ENCODE assay signal across 8 cellular contexts in the genomic region with DNA sequence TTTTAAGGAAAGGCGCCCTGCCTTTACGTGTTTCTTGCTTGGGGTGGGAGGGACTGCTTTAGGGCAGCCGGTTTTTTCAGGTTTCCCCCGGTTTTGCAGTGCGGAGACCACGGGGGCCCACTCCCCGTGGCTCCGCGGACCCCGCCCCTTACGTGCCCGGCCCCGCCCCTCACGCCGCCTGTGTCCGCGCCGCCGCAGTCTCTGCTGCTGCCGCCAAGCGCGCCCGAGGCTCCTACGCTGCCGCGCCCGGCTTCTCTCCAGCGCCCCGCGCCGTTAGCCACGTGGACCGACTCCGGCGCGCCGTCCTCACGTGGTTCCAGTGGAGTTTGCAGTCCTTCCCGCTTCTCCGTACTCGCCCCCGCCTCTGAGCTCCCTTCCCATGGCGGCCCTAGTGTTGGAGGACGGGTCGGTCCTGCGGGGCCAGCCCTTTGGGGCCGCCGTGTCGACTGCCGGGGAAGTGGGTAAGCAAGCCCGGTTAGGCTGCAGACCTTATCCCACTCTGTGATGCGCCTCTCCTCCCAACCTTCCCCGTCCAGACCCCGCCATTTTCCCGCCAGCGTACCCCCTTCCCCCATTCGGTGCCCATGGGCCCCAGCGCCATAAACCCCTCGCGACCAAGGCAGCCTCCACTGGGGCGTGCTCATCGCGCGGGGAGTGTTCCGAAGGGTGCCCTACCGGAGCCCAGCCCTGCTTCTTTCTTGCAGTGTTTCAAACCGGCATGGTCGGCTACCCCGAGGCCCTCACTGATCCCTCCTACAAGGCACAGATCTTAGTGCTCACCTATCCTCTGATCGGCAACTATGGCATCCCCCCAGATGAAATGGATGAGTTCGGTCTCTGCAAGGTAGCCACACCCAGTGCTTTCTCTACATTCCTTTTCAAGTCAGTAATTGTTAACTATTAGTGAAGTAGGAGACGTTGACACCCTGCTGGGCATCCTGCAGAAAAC. TPM values are rescaled to one million over a fixed set of nuclear protein-coding genes. Genes with fewer than 3 reads are reported as not detected.
DNase-seq lines count a peak whose midpoint lies in the region; ATAC-seq and TF ChIP-seq lines count a peak whose summit lies in the region.

A gene (plus strand): TSS at position 197 of the 949 bp plus-strand sequence. CDS start 183 bp downstream, at position 380.

- intact Hi-C loops in heart left ventricle (cut with DNase I) = no loop called here
- intact Hi-C loops in upper lobe of right lung (cut with DNase I) = no loop called here

- no peaks in the 10 kb centered on the region for H3K9me3 Mint-ChIP-seq in T-cell
- no peaks in the 10 kb centered on the region for H3K9me3 Mint-ChIP-seq in progenitor cell of endocrine pancreas (ENCODE audit: low read depth)

- H3K4me3 Mint-ChIP-seq in T-cell (peak within 1 kb of the TSS; percentile 93 to 99 (median 94)), progenitor cell of endocrine pancreas (ENCODE audit: low read depth) (peak within 1 kb of the TSS; percentile 92)

- peaks cover 3 to 30% (median 23%) of the 10 kb centered on the region in 12 donors for H3K4me1 ChIP-seq in heart left ventricle
- peaks cover 17% of the 10 kb centered on the region for H3K4me1 ChIP-seq in upper lobe of right lung

- H3K4me1 Mint-ChIP-seq in T-cell = peaks cover 43 to 48% (median 44%) of the 10 kb centered on the region in 3 donors
- peaks cover 24% of the 10 kb centered on the region for H3K4me1 Mint-ChIP-seq in progenitor cell of endocrine pancreas (ENCODE audit: low read depth)

- H3K4me3 ChIP-seq in GM12865 (ENCODE audit: low read depth, low read length) (peak within 1 kb of the TSS; percentile 97), heart left ventricle (peak within 1 kb of the TSS; percentile 33 to 74 (median 66)), upper lobe of right lung (peak within 1 kb of the TSS; percentile 77)

- ATAC-seq in HG02642 (IDR thresholded peaks at IDR 0.05; ENCODE audit: poor library complexity, unreplicated experiment) (peak; percentile 90), T-cell (replicated peaks in 1 of 4) (peak; percentile 78 to 91 (median 88)), heart left ventricle (peak; percentile 70 to 95 (median 94)), upper lobe of right lung (peak; percentile 98)

- DNase-seq in GM12865 (ENCODE audit: low read depth) = peak; percentile 94
- DNase-seq in NCI-H1417 (lab: John Stamatoyannopoulos, UW) = peak; percentile 93 to 95 (median 94)
- DNase-seq in T-cell = peak; percentile 66 to 87 (median 80)
- DNase-seq in heart left ventricle = peak; percentile 84 to 93 (median 87)
- peak; percentile 80 for DNase-seq in progenitor cell of endocrine pancreas (ENCODE audit: low spot score, unreplicated experiment)
- peak; percentile 95 for DNase-seq in upper lobe of right lung

- TF ChIP-seq POLR2A in heart left ventricle (IDR thresholded peaks at IDR 0.05) = peak in 1 of 2 donors; percentile 48

- peak within 1 kb of the TSS; percentile 82 to 93 for H3K27ac Mint-ChIP-seq in T-cell
- H3K27ac Mint-ChIP-seq in progenitor cell of endocrine pancreas = peak within 1 kb of the TSS; percentile 95

- peaks cover 31% of the 10 kb centered on the region for H3K36me3 Mint-ChIP-seq in T-cell
- H3K36me3 Mint-ChIP-seq in progenitor cell of endocrine pancreas (ENCODE audit: insufficient read depth) = peaks cover 22% of the 10 kb centered on the region

- no peaks in the 10 kb centered on the region for H3K27me3 ChIP-seq in heart left ventricle
- H3K27me3 ChIP-seq in upper lobe of right lung = no peaks in the 10 kb centered on the region

- peak; percentile 14 for TF ChIP-seq CTCF in GM12865 (IDR thresholded peaks at IDR 0.05; ENCODE audit: insufficient read depth, low read depth, low read length, missing control alignments)
- TF ChIP-seq CTCF in heart left ventricle (IDR thresholded peaks at IDR 0.05) = peak in 7 of 12 donors; percentile 16 to 36 (median 23)
- TF ChIP-seq CTCF in progenitor cell of endocrine pancreas (IDR thresholded peaks at IDR 0.05; ENCODE audit: unreplicated experiment) = peak; percentile 9
- TF ChIP-seq CTCF in upper lobe of right lung (IDR thresholded peaks at IDR 0.05) = peak; percentile 37

- CTCF ChIA-PET in T-cell (lab: Charles Lee) = no interaction called here

- peaks cover 0 to 55% (median 48%) of the 10 kb centered on the region in 9 donors for H3K36me3 ChIP-seq in heart left ventricle
- peaks cover 30% of the 10 kb centered on the region for H3K36me3 ChIP-seq in upper lobe of right lung

- no peaks in the 10 kb centered on the region for H3K9me3 ChIP-seq in heart left ventricle
- no peaks in the 10 kb centered on the region for H3K9me3 ChIP-seq in upper lobe of right lung

- H3K27me3 Mint-ChIP-seq in T-cell = no peaks in the 10 kb centered on the region
- no peaks in the 10 kb centered on the region for H3K27me3 Mint-ChIP-seq in progenitor cell of endocrine pancreas

- peak within 1 kb of the TSS; percentile 46 for H3K27ac ChIP-seq in adipose tissue (ENCODE audit: low read depth, low read length)
- peak within 1 kb of the TSS; percentile 11 to 76 (median 50) for H3K27ac ChIP-seq in heart left ventricle
- H3K27ac ChIP-seq in upper lobe of right lung = peak within 1 kb of the TSS; percentile 82

- 1% methylated on average over 47 to 72 of the region's 72 CpGs for WGBS in adipose tissue, 3 donors
- 3 to 12% (median 4%) methylated on average over 32 to 72 of the region's 72 CpGs for WGBS in heart left ventricle, 4 donors

- POLR2A ChIA-PET in T-cell (lab: Charles Lee) = interaction anchor here in 1 of 2 donors (0.7 kb wide), 1 partner anchor 870 kb away, joined by 3 read pairs; no protein-coding TSS in a partner anchor

RNA-seq across cellular contexts. Expression of the gene that starts here (rescaled TPM):
- 10 to 100 TPM; 38.5 to 78.2 (median 65.4) TPM for total RNA-seq in T-cell
- 10 to 100 TPM; 11.1 to 18.6 (median 15.9) TPM for polyA plus RNA-seq in adipose tissue
- total RNA-seq in heart left ventricle = 10 to 100 TPM in 2 of 9 donors, 1 to 10 TPM in 7; 5.0 to 14.2 (median 6.7) TPM
- polyA plus RNA-seq in heart left ventricle = 1 to 10 TPM; 3.2 to 9.3 TPM
- 59.3 and 59.7 TPM in 2 replicates for total RNA-seq in progenitor cell of endocrine pancreas
- total RNA-seq in upper lobe of right lung = 27.1 TPM

Comparison
In these comparisons a context has a peak if more than half of its experiments do, and no peak if none do; other contexts are left out.
1. Peak in every context shown above with its lines: DNase-seq, ATAC-seq, H3K4me3 ChIP-seq and H3K27ac ChIP-seq.